29 cellular contexts compared by ENCODE assay signal in the genomic region with DNA sequence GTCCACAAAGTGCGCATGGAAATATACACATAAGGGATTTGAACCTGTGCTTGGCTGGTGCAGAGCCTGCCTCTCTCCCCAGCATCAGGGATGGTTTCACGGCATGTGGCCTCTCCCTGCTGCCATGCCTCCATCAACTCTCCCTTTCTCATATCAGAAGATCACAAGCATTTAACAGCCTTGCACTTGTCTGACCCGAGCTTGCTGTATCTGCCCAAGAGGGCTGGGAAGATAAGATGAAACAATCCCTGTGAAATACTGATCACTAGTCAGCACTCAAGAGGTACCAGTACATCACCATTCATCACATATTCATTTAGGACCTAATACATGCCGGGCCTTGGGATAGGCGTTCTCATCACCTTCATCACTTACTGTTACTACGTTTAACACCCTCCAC.
"Had no signal": no experiment of that assay in that cellular context is flagged by ENCODE, and none has a peak within 500 bp of the region (broad histone marks: within the 10 kb centered on the region; RNA-seq: fewer than 3 reads in every experiment).

No MANE protein-coding gene starts in this region.

- DNase-seq: activated CD4-positive, alpha-beta T cell treated with anti-CD3 and anti-CD28 coated beads for 1 hour; activated CD4-positive, alpha-beta T cell treated with anti-CD3 and anti-CD28 coated beads for 48 hours; activated CD4-positive, alpha-beta T cell treated with anti-CD3 and anti-CD28 coated beads, Interleukin-2, amount 50 U/mL, for 4 hours; activated CD4-positive, CD25-positive, alpha-beta regulatory T cell; activated CD8-positive, alpha-beta memory T cell treated with anti-CD3 and anti-CD28 coated beads, Interleukin-2, amount 50 U/mL, for 4 hours; activated gamma-delta T cell treated with Interleukin-2 at 50 U/mL for 16 hours; activated naive CD4-positive, alpha-beta T cell treated with anti-CD3 and anti-CD28 coated beads for 36 hours; activated T-cell treated with anti-CD3 and anti-CD28 coated beads for 4 hours; activated T-cell treated with anti-CD3 and anti-CD28 coated beads, Interleukin-2, amount 50 U/mL, for 72 hours; adrenal gland; body of pancreas; cerebellar nuclear complex; Kasumi-1; KG1; MM.1S; MV-4-11; NCI-H1092; NCI-H1436 treated with DMSO at 0.1 percent for 48 hours; NCI-H1694 treated with DMSO at 0.1 percent for 48 hours; NCI-H2029; NCI-H345; NCI-H524 treated with DMSO at 0.1 percent for 48 hours; SIG-M5; WERI-Rb-1 had no signal

- H3K9me3 ChIP-seq: adrenal gland, body of pancreas, breast epithelium had no signal

- H3K4me3 ChIP-seq: adrenal gland, body of pancreas, breast epithelium had no signal

- H3K4me3 Mint-ChIP-seq: activated naive CD4-positive, alpha-beta T cell treated with anti-CD3 and anti-CD28 coated beads for 36 hours; T-helper 1 cell treated with Interleukin-12 subunit alpha and Interleukin-12 subunit beta and Interleukin-4 antibody, amounts not matched to agents 30 μg/mL and 1 μg/mL, for 36 hours; T-helper 2 cell treated with Interferon-gamma antibody and Interleukin-4, amounts not matched to agents 5 μg/mL and 100 μg/mL, for 36 hours had no signal

- H3K27ac Mint-ChIP-seq: activated naive CD4-positive, alpha-beta T cell treated with anti-CD3 and anti-CD28 coated beads for 36 hours; activated naive CD4-positive, alpha-beta T cell treated with anti-CD3 and anti-CD28 coated beads, Interleukin-2, amount 50 U/mL, for 72 hours; activated T-cell treated with anti-CD3 and anti-CD28 coated beads, Interleukin-2, amount 50 U/mL, for 72 hours; T-helper 1 cell treated with Interleukin-12 subunit alpha and Interleukin-12 subunit beta and Interleukin-4 antibody, amounts not matched to agents 30 μg/mL and 1 μg/mL, for 36 hours; T-helper 2 cell treated with Interferon-gamma antibody and Interleukin-4, amounts not matched to agents 5 μg/mL and 100 μg/mL, for 36 hours had no signal

- ATAC-seq: activated naive CD4-positive, alpha-beta T cell treated with anti-CD3 and anti-CD28 coated beads, Interleukin-2, amount 50 U/mL, for 72 hours; activated T-cell treated with anti-CD3 and anti-CD28 coated beads, Interleukin-2, amount 50 U/mL, for 72 hours; body of pancreas; Panc1 had no signal

- H3K27me3 ChIP-seq: adrenal gland, body of pancreas, breast epithelium had no signal

- H3K9me3 Mint-ChIP-seq: activated naive CD4-positive, alpha-beta T cell treated with anti-CD3 and anti-CD28 coated beads for 36 hours; T-helper 1 cell treated with Interleukin-12 subunit alpha and Interleukin-12 subunit beta and Interleukin-4 antibody, amounts not matched to agents 30 μg/mL and 1 μg/mL, for 36 hours; T-helper 2 cell treated with Interferon-gamma antibody and Interleukin-4, amounts not matched to agents 5 μg/mL and 100 μg/mL, for 36 hours had no signal

- H3K36me3 ChIP-seq: adrenal gland, breast epithelium, WERI-Rb-1 had no signal

- H3K4me1 ChIP-seq: adrenal gland, body of pancreas, breast epithelium had no signal

- H3K27ac ChIP-seq: adrenal gland, body of pancreas, breast epithelium, WERI-Rb-1 had no signal
